Comparison of ENCODE assay signal across 8 cellular contexts in the genomic region with DNA sequence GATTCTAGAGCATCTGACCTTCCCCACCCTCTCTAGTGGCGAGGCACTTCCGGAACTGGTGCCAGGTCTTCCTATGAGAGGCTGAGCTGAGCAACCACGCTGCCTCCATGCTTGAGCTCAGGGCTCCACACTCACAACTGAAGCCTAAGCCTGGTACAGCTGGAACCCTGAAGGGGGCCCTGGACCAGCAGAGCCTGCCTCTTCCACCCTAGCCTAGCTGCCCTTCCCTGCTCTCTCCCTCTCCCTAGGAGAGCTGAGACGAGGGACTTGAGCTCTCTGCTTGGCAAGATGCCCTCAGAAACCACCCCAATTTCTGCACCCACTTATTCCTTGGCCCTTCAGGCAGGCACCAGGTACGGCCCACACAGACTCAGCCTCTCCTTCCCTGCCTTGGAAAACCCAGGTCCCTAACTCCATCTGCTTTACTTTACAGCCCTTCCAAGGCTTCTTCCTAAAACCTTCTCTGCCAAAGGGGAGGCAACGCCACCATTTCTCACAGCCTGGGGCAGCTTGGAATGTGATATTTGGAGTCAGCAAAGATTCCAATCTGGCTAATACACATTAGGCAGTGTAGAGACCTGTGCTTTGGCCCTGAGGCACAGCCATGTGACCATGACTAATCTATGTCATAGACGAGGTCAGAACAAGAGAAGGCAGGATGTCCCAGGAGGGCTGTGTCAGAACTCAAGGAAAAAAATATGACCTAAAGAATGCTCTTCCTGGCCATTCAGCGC. TPM values are rescaled to one million over a fixed set of nuclear protein-coding genes. Genes with fewer than 3 reads are reported as not detected.
A peak's percentile ranks its signal among the peaks of the same experiment; 100 is the strongest.
DNase-seq lines count a peak whose midpoint lies in the region; ATAC-seq and TF ChIP-seq lines count a peak whose summit lies in the region.

No MANE protein-coding gene starts in this region.

- POLR2A ChIA-PET in PC-3 (lab: Charles Lee; ENCODE audit: unreplicated experiment), result no interaction called here

- H3K36me3 ChIP-seq in PC-3 (ENCODE audit: low read depth, low read length), result peaks cover 16% of the 10 kb centered on the region; the same call in 1 of the 2 replicates
- H3K36me3 ChIP-seq in prostate gland, result peaks cover 0 to 4% of the 10 kb centered on the region in 2 donors

- peak; percentile 51 to 71 for ATAC-seq in activated CD4-positive, CD25-positive, alpha-beta regulatory T cell treated with anti-CD3 and anti-CD28 coated beads, Interleukin-2, amount 50 U/mL, for 24 hours
- ATAC-seq in PC-3, result peak; percentile 71
- peak; percentile 68 for ATAC-seq in omental fat pad (ENCODE audit: low FRiP score)
- no peak for ATAC-seq in HG03139 (IDR thresholded peaks at IDR 0.05; ENCODE audit: unreplicated experiment)
- no peak for ATAC-seq in HG03439 (IDR thresholded peaks at IDR 0.05; ENCODE audit: unreplicated experiment)

- no peak overlapping the region for H3K9ac ChIP-seq in PC-3 (ENCODE audit: low read length)

- H3K9me3 ChIP-seq in PC-3 (ENCODE audit: low read length) (no peaks in the 10 kb centered on the region), prostate gland (no peaks in the 10 kb centered on the region)

- BruUV-seq in PC-3 (replicated peaks; lab: Mats Ljungman, UMichigan), result no TSS peak

- H2AFZ ChIP-seq in PC-3 (ENCODE audit: low read length), result no peak overlapping the region

- CTCF ChIA-PET in PC-3 (lab: Charles Lee), result no interaction called here

- intact Hi-C loops in PC-3 (cut with micrococcal nuclease) (no loop called here), prostate gland (cut with DNase I) (no loop called here)

- TF ChIP-seq POLR2A in prostate gland (IDR thresholded peaks at IDR 0.05), result no peak

- no peaks in the 10 kb centered on the region for H4K20me1 ChIP-seq in PC-3 (ENCODE audit: low read length)

- H3K27me3 ChIP-seq in PC-3 (ENCODE audit: low read length) (no peaks in the 10 kb centered on the region), prostate gland (replicated peaks; ENCODE audit: insufficient read depth) (no peaks in the 10 kb centered on the region)

- no peak for DNase-seq in activated CD4-positive, CD25-positive, alpha-beta regulatory T cell treated with anti-CD3 and anti-CD28 coated beads, Interleukin-2, amount 50 U/mL, for 72 hours
- DNase-seq in PC-3, result peak; percentile 70
- DNase-seq in epithelial cell of esophagus (ENCODE audit: low read depth), result peak; percentile 89
- DNase-seq in omental fat pad (ENCODE audit: low spot score), result no peak
- no peak for DNase-seq in prostate gland (ENCODE audit: low spot score)

- peaks cover 45% of the 10 kb centered on the region for H3K79me2 ChIP-seq in PC-3 (ENCODE audit: low read length)

- H3K4me1 ChIP-seq in PC-3 (ENCODE audit: insufficient read depth, low read length) (peaks cover 12% of the 10 kb centered on the region), prostate gland (replicated peaks) (peaks cover 4% of the 10 kb centered on the region)

- H3F3A ChIP-seq in PC-3 (ENCODE audit: low read length, unreplicated experiment), result no peaks in the 10 kb centered on the region

- H3K4me2 ChIP-seq in PC-3 (ENCODE audit: low read length), result peak overlapping the region; percentile 14

- 63% methylated on average over 8 of the region's 8 CpGs for WGBS in prostate gland

- H3K27ac ChIP-seq in PC-3 (ENCODE audit: low read length) (0 out of 2 replicates have a peak overlapping the region, but pooled peaks have one; percentile 7), prostate gland (no peak overlapping the region)

- H3K4me3 ChIP-seq in PC-3 (ENCODE audit: low read length) (no peak overlapping the region), epithelial cell of esophagus (ENCODE audit: low read length) (no peak overlapping the region), prostate gland (no peak overlapping the region)

- TF ChIP-seq CTCF in PC-3 (conservative IDR thresholded peaks at IDR 0.05; ENCODE audit: low read depth, low read length) (no peak), epithelial cell of esophagus (IDR thresholded peaks at IDR 0.05; ENCODE audit: insufficient read depth, low read depth, low read length, missing control alignments) (no peak), omental fat pad (IDR thresholded peaks at IDR 0.05) (no peak), prostate gland (IDR thresholded peaks at IDR 0.05) (no peak)

- no peaks in the 10 kb centered on the region for H3K9me2 ChIP-seq in PC-3 (replicated peaks; ENCODE audit: low read length)

RNA-seq across cellular contexts. Expression of a gene that starts 18.8 kb away (rescaled TPM):
- 106 and 120 TPM in 2 replicates for total RNA-seq in PC-3 (2014; rRNA removed)
- 100 to 1,000 TPM; 108 to 152 (median 126) TPM for total RNA-seq in omental fat pad
- total RNA-seq in prostate gland, result 100 to 1,000 TPM; 167 to 170 TPM

Comparison
In these comparisons a context has a peak if more than half of its experiments do, and no peak if none do; other contexts are left out.
1. ATAC-seq: peak in activated CD4-positive, CD25-positive, alpha-beta regulatory T cell treated with anti-CD3 and anti-CD28 coated beads, Interleukin-2, amount 50 U/mL, for 24 hours (2 of 2), PC-3 (single experiment) and omental fat pad (single experiment); none in HG03139 (single experiment) and HG03439 (single experiment).
2. DNase-seq: peak in PC-3 (single experiment) and epithelial cell of esophagus (single experiment); none in activated CD4-positive, CD25-positive, alpha-beta regulatory T cell treated with anti-CD3 and anti-CD28 coated beads, Interleukin-2, amount 50 U/mL, for 72 hours (single experiment), omental fat pad (single experiment) and prostate gland (single experiment).